Comparison of ENCODE assay signal across 1 cellular context in genomic region chr19:48633148-48634035, GRCh38.
TF ChIP-seq lines count a peak whose summit lies in the region.

No MANE protein-coding gene starts in this region.

TF ChIP-seq in HepG2, 621 proteins besides CTCF, POLR2A, EP300 and RAD21 (continues in another document):
- TF ChIP-seq XRCC5 (optimal IDR thresholded peaks at IDR 0.05; ENCODE audit: low read length): no peak
- no peak for TF ChIP-seq ZNF724P (CRISPR knock-in tag; IDR thresholded peaks at IDR 0.05; ENCODE audit: borderline replicate concordance)
- peak; percentile 77 for TF ChIP-seq NR2C2 (CRISPR knock-in tag; IDR thresholded peaks at IDR 0.05; ENCODE audit: borderline replicate concordance)
- peak; percentile 40; the same call in 1 of the 2 replicates for TF ChIP-seq ZNF788 (CRISPR knock-in tag; IDR thresholded peaks at IDR 0.05; ENCODE audit: borderline replicate concordance)
- TF ChIP-seq ZUFSP (CRISPR knock-in tag; IDR thresholded peaks at IDR 0.05; ENCODE audit: borderline replicate concordance): no peak
- no peak for TF ChIP-seq NBN (conservative IDR thresholded peaks at IDR 0.05)
- no peak for TF ChIP-seq ZNF713 (CRISPR knock-in tag; IDR thresholded peaks at IDR 0.05)
- TF ChIP-seq, protein P1, sequence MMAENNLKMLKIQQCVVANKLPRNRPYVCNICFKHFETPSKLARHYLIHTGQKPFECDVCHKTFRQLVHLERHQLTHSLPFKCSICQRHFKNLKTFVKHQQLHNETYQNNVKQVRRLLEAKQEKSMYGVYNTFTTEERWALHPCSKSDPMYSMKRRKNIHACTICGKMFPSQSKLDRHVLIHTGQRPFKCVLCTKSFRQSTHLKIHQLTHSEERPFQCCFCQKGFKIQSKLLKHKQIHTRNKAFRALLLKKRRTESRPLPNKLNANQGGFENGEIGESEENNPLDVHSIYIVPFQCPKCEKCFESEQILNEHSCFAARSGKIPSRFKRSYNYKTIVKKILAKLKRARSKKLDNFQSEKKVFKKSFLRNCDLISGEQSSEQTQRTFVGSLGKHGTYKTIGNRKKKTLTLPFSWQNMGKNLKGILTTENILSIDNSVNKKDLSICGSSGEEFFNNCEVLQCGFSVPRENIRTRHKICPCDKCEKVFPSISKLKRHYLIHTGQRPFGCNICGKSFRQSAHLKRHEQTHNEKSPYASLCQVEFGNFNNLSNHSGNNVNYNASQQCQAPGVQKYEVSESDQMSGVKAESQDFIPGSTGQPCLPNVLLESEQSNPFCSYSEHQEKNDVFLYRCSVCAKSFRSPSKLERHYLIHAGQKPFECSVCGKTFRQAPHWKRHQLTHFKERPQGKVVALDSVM (CRISPR knock-in tag; IDR thresholded peaks at IDR 0.05): peak; percentile 61; the same call in 1 of the 2 replicates
- TF ChIP-seq PCBP2 (optimal IDR thresholded peaks at IDR 0.05; ENCODE audit: low read depth, low read length, poor library complexity, severe bottlenecking): no peak
- TF ChIP-seq FOXK2 (IDR thresholded peaks at IDR 0.05): no peak
- TF ChIP-seq ZSCAN25 (CRISPR knock-in tag; IDR thresholded peaks at IDR 0.05): 0 out of 2 replicates have a peak, but pooled peaks have one; percentile 32
- no peak for TF ChIP-seq DNMT1 (CRISPR knock-in tag; IDR thresholded peaks at IDR 0.05)
- no peak for TF ChIP-seq MEIS2 (CRISPR knock-in tag; IDR thresholded peaks at IDR 0.05)
- no peak for TF ChIP-seq NFRKB (IDR thresholded peaks at IDR 0.05)
- no peak for TF ChIP-seq ZC3H4 (CRISPR knock-in tag; IDR thresholded peaks at IDR 0.05; ENCODE audit: borderline replicate concordance)
- TF ChIP-seq BHLHE40 (IDR thresholded peaks at IDR 0.05; ENCODE audit: low read length): no peak
- TF ChIP-seq NCOR1 (IDR thresholded peaks at IDR 0.05; ENCODE audit: borderline replicate concordance, low read length): peak; percentile 47; the same call in 1 of the 2 replicates
- TF ChIP-seq HNF4A (CRISPR knock-in tag; IDR thresholded peaks at IDR 0.05): peak; percentile 87
- no peak for TF ChIP-seq MEIS1 (CRISPR knock-in tag; IDR thresholded peaks at IDR 0.05; ENCODE audit: borderline replicate concordance)
- no peak for TF ChIP-seq ZNF350 (CRISPR knock-in tag; IDR thresholded peaks at IDR 0.05; ENCODE audit: borderline replicate concordance, low read depth)
- TF ChIP-seq POLR2AphosphoS5 (IDR thresholded peaks at IDR 0.05; ENCODE audit: low read depth, low read length): peak; percentile 19; the same call in 1 of the 2 replicates
- TF ChIP-seq CBX5 (CRISPR knock-in tag; IDR thresholded peaks at IDR 0.05; ENCODE audit: borderline replicate concordance): no peak
- no peak for TF ChIP-seq PATZ1 (CRISPR knock-in tag; IDR thresholded peaks at IDR 0.05)
- TF ChIP-seq, protein P2, sequence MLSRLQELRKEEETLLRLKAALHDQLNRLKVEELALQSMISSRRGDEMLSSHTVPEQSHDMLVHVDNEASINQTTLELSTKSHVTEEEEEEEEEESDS (CRISPR knock-in tag; IDR thresholded peaks at IDR 0.05; ENCODE audit: borderline replicate concordance): no peak
- no peak for TF ChIP-seq TFDP1 (CRISPR knock-in tag; IDR thresholded peaks at IDR 0.05; ENCODE audit: borderline replicate concordance)
- TF ChIP-seq ZNF549 (CRISPR knock-in tag; IDR thresholded peaks at IDR 0.05): no peak
- TF ChIP-seq THRA (CRISPR knock-in tag; IDR thresholded peaks at IDR 0.05; ENCODE audit: borderline replicate concordance): 0 out of 2 replicates have a peak, but pooled peaks have one; percentile 28
- no peak for TF ChIP-seq YEATS2 (CRISPR knock-in tag; IDR thresholded peaks at IDR 0.05; ENCODE audit: borderline replicate concordance)
- no peak for TF ChIP-seq KAT2B (IDR thresholded peaks at IDR 0.05; ENCODE audit: borderline replicate concordance, low read depth, low read length)
- TF ChIP-seq HNF4G (IDR thresholded peaks at IDR 0.05; ENCODE audit: borderline replicate concordance, low read depth, low read length): peak; percentile 77
- no peak for TF ChIP-seq HNF4G (CRISPR knock-in tag; IDR thresholded peaks at IDR 0.05; ENCODE audit: borderline replicate concordance, low read depth)
- no peak for TF ChIP-seq ZNF746 (CRISPR knock-in tag; IDR thresholded peaks at IDR 0.05)
- no peak for TF ChIP-seq NRL (CRISPR knock-in tag; IDR thresholded peaks at IDR 0.05; ENCODE audit: borderline replicate concordance)
- TF ChIP-seq MAFF (IDR thresholded peaks at IDR 0.05; ENCODE audit: low read depth, low read length): no peak
- TF ChIP-seq, protein P3, sequence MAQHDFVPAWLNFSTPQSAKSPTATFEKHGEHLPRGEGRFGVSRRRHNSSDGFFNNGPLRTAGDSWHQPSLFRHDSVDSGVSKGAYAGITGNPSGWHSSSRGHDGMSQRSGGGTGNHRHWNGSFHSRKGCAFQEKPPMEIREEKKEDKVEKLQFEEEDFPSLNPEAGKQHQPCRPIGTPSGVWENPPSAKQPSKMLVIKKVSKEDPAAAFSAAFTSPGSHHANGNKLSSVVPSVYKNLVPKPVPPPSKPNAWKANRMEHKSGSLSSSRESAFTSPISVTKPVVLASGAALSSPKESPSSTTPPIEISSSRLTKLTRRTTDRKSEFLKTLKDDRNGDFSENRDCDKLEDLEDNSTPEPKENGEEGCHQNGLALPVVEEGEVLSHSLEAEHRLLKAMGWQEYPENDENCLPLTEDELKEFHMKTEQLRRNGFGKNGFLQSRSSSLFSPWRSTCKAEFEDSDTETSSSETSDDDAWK (CRISPR knock-in tag; IDR thresholded peaks at IDR 0.05): no peak
- TF ChIP-seq ZNF260 (CRISPR knock-in tag; IDR thresholded peaks at IDR 0.05; ENCODE audit: borderline replicate concordance, low read depth): no peak
- no peak for TF ChIP-seq ZNF430 (CRISPR knock-in tag; IDR thresholded peaks at IDR 0.05)
- no peak for TF ChIP-seq ZNF383 (CRISPR knock-in tag; IDR thresholded peaks at IDR 0.05; ENCODE audit: borderline replicate concordance)
- no peak for TF ChIP-seq ZNF747 (CRISPR knock-in tag; IDR thresholded peaks at IDR 0.05; ENCODE audit: borderline replicate concordance)
- TF ChIP-seq, protein P4, sequence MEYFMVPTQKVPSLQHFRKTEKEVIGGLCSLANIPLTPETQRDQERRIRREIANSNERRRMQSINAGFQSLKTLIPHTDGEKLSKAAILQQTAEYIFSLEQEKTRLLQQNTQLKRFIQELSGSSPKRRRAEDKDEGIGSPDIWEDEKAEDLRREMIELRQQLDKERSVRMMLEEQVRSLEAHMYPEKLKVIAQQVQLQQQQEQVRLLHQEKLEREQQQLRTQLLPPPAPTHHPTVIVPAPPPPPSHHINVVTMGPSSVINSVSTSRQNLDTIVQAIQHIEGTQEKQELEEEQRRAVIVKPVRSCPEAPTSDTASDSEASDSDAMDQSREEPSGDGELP (IDR thresholded peaks at IDR 0.05; ENCODE audit: borderline replicate concordance, low read depth): peak; percentile 85; the same call in 1 of the 2 replicates
- TF ChIP-seq, protein P5, sequence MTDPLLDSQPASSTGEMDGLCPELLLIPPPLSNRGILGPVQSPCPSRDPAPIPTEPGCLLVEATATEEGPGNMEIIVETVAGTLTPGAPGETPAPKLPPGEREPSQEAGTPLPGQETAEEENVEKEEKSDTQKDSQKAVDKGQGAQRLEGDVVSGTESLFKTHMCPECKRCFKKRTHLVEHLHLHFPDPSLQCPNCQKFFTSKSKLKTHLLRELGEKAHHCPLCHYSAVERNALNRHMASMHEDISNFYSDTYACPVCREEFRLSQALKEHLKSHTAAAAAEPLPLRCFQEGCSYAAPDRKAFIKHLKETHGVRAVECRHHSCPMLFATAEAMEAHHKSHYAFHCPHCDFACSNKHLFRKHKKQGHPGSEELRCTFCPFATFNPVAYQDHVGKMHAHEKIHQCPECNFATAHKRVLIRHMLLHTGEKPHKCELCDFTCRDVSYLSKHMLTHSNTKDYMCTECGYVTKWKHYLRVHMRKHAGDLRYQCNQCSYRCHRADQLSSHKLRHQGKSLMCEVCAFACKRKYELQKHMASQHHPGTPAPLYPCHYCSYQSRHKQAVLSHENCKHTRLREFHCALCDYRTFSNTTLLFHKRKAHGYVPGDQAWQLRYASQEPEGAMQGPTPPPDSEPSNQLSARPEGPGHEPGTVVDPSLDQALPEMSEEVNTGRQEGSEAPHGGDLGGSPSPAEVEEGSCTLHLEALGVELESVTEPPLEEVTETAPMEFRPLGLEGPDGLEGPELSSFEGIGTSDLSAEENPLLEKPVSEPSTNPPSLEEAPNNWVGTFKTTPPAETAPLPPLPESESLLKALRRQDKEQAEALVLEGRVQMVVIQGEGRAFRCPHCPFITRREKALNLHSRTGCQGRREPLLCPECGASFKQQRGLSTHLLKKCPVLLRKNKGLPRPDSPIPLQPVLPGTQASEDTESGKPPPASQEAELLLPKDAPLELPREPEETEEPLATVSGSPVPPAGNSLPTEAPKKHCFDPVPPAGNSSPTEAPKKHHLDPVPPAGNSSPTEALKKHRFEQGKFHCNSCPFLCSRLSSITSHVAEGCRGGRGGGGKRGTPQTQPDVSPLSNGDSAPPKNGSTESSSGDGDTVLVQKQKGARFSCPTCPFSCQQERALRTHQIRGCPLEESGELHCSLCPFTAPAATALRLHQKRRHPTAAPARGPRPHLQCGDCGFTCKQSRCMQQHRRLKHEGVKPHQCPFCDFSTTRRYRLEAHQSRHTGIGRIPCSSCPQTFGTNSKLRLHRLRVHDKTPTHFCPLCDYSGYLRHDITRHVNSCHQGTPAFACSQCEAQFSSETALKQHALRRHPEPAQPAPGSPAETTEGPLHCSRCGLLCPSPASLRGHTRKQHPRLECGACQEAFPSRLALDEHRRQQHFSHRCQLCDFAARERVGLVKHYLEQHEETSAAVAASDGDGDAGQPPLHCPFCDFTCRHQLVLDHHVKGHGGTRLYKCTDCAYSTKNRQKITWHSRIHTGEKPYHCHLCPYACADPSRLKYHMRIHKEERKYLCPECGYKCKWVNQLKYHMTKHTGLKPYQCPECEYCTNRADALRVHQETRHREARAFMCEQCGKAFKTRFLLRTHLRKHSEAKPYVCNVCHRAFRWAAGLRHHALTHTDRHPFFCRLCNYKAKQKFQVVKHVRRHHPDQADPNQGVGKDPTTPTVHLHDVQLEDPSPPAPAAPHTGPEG (CRISPR knock-in tag; IDR thresholded peaks at IDR 0.05): no peak
- no peak for TF ChIP-seq ZNF773 (CRISPR knock-in tag; IDR thresholded peaks at IDR 0.05; ENCODE audit: borderline replicate concordance)
- no peak for TF ChIP-seq NCOA1 (CRISPR knock-in tag; IDR thresholded peaks at IDR 0.05)
- TF ChIP-seq ATF2 (CRISPR knock-in tag; IDR thresholded peaks at IDR 0.05): 0 out of 2 replicates have a peak, but pooled peaks have one; percentile 5
- TF ChIP-seq HOXA5 (CRISPR knock-in tag; IDR thresholded peaks at IDR 0.05): no peak
- no peak for TF ChIP-seq ZNF101 (CRISPR knock-in tag; IDR thresholded peaks at IDR 0.05; ENCODE audit: borderline replicate concordance, low read depth)
- TF ChIP-seq ZNF205 (CRISPR knock-in tag; IDR thresholded peaks at IDR 0.05): no peak
- no peak for TF ChIP-seq KLF16 (CRISPR knock-in tag; IDR thresholded peaks at IDR 0.05)
- TF ChIP-seq SMAD3 (CRISPR knock-in tag; IDR thresholded peaks at IDR 0.05): 0 out of 2 replicates have a peak, but pooled peaks have one; percentile 8
- TF ChIP-seq NKX3-1 (CRISPR knock-in tag; IDR thresholded peaks at IDR 0.05): no peak
- no peak for TF ChIP-seq ZFP36L2 (CRISPR knock-in tag; IDR thresholded peaks at IDR 0.05)
